Comparison of ENCODE assay signal across 1 cellular context in genomic region chr2:182980652-182981051, GRCh38.
TF ChIP-seq lines count a peak whose summit lies in the region.

No MANE protein-coding gene starts in this region.

TF ChIP-seq in K562, 482 proteins besides CTCF, POLR2A, EP300 and RAD21 (continued from another document):
- no peak for TF ChIP-seq ZBTB11 (CRISPR knock-in tag; IDR thresholded peaks at IDR 0.05)
- TF ChIP-seq KLF1 (tag; IDR thresholded peaks at IDR 0.05): no peak
- TF ChIP-seq ZFPM2 (CRISPR knock-in tag; IDR thresholded peaks at IDR 0.05): no peak
- no peak for TF ChIP-seq ZNF407 (IDR thresholded peaks at IDR 0.05; ENCODE audit: low read depth)
- TF ChIP-seq CBFA2T3 (IDR thresholded peaks at IDR 0.05): no peak
- no peak for TF ChIP-seq NKRF (IDR thresholded peaks at IDR 0.05; ENCODE audit: borderline replicate concordance)
- no peak for TF ChIP-seq ZNF696 (CRISPR knock-in tag; conservative IDR thresholded peaks at IDR 0.05)
- TF ChIP-seq ZC3H8 (IDR thresholded peaks at IDR 0.05): no peak
- no peak for TF ChIP-seq ZFP91 (CRISPR knock-in tag; IDR thresholded peaks at IDR 0.05)
- TF ChIP-seq CLOCK (CRISPR knock-in tag; IDR thresholded peaks at IDR 0.05; ENCODE audit: borderline replicate concordance): no peak
- TF ChIP-seq ATF7 (IDR thresholded peaks at IDR 0.05): no peak
- TF ChIP-seq MCM2 (IDR thresholded peaks at IDR 0.05; ENCODE audit: low read depth): no peak
